21 cellular contexts compared by ENCODE assay signal in genomic region chr16:55331648-55332185, GRCh38. TPM values are rescaled to one million over a fixed set of nuclear protein-coding genes. Genes with fewer than 3 reads are reported as not detected.
DNase-seq lines count a peak whose midpoint lies in the region; ATAC-seq, FAIRE-seq and TF ChIP-seq lines count a peak whose summit lies in the region.
"Had no signal": no experiment of that assay in that cellular context is flagged by ENCODE, and none has a peak within 500 bp of the region (broad histone marks: within the 10 kb centered on the region; RNA-seq: fewer than 3 reads in every experiment).

No MANE protein-coding gene starts in this region.

- H3K23ac ChIP-seq in H1 (ENCODE audit: insufficient read length) = no peak overlapping the region

- H3K4me2 ChIP-seq in H1 (ENCODE audit: insufficient read depth in 1 of 2, low read depth in 2 of 2, low read length in 2 of 2) = peak overlapping the region; percentile 76 to 86
- H3K4me2 ChIP-seq: A549 had no signal

- peaks cover 88% of the 10 kb centered on the region for H3K27me3 ChIP-seq in left ventricle myocardium inferior (ENCODE audit: low read depth)
- H3K27me3 ChIP-seq in right atrium auricular region = no peaks in the 10 kb centered on the region
- peaks cover 72 to 86% (median 77%) of the 10 kb centered on the region in 4 experiments for H3K27me3 ChIP-seq in H1 (replicated peaks in 1 of 4; ENCODE audit: control insufficient read depth in 3 of 4, extremely low read depth in 1 of 4, insufficient read depth in 3 of 4, low read length in 3 of 4)
- no peaks in the 10 kb centered on the region for H3K27me3 ChIP-seq in thoracic aorta (replicated peaks; ENCODE audit: insufficient read depth)

- POLR2A ChIA-PET in H1 (lab: Charles Lee; ENCODE audit: partially characterized antibody) = interaction anchor here (1.2 kb wide), 1 partner anchor 8 kb away, joined by 5 read pairs; the partner anchor contains the start of gene IRX6

- H3K79me2 ChIP-seq in H1 (ENCODE audit: control insufficient read depth in 1 of 2, insufficient read depth in 2 of 2, low read length in 2 of 2) = no peaks in the 10 kb centered on the region

- peaks cover 18% of the 10 kb centered on the region; the same call in 1 of the 2 replicates for H3K23me2 ChIP-seq in H1 (ENCODE audit: low read depth, low read length)

- peak overlapping the region; percentile 76 for H2AFZ ChIP-seq in H1 (ENCODE audit: low read length)

- TF ChIP-seq CTCF in left ventricle myocardium inferior (IDR thresholded peaks at IDR 0.05; ENCODE audit: borderline replicate concordance) (no peak), right atrium auricular region (IDR thresholded peaks at IDR 0.05) (no peak), H1 (IDR thresholded peaks at IDR 0.05; ENCODE audit: control extremely low read depth in 1 of 3, insufficient read depth in 1 of 3, low read depth in 1 of 3, low read length in 3 of 3) (no peak), nephron (IDR thresholded peaks at IDR 0.05; ENCODE audit: unreplicated experiment in 3 of 3) (no peak), thoracic aorta (IDR thresholded peaks at IDR 0.05) (no peak)

- H3K79me1 ChIP-seq in H1 (ENCODE audit: low read depth, low read length) = no peaks in the 10 kb centered on the region

- peaks cover 94% of the 10 kb centered on the region for H3K27me3 Mint-ChIP-seq in nephron (ENCODE audit: low read depth)

- no peak for FAIRE-seq in H1 (lab: Jason Lieb, UNC)
- FAIRE-seq: A549, GM12892 had no signal

- H3K9ac ChIP-seq in H1 (replicated peaks in 1 of 4; ENCODE audit: extremely low read depth in 1 of 4, low read depth in 3 of 4, low read length in 3 of 4) = peak overlapping the region in 1 of 4 experiments; percentile 8; a peak in 1 of 7 replicates

- H3K18ac ChIP-seq in H1 (ENCODE audit: extremely low read depth, low read length) = no peak overlapping the region; the same call in 1 of the 2 replicates

- H3K56ac ChIP-seq in H1 (replicated peaks; ENCODE audit: insufficient read length, low read depth, low read length) = no peak overlapping the region

- H2BK12ac ChIP-seq in H1 (ENCODE audit: low read depth, low read length) = peak overlapping the region; percentile 27

- H3K4me3 ChIP-seq in left ventricle myocardium inferior = peak overlapping the region; percentile 55
- H3K4me3 ChIP-seq in right atrium auricular region = peak overlapping the region in 1 of 2 donors; percentile 26
- peak overlapping the region; percentile 42 to 63 (median 52); a peak in 7 of 8 replicates for H3K4me3 ChIP-seq in H1 (ENCODE audit: extremely low read depth in 1 of 4, insufficient read depth in 2 of 4, low read depth in 3 of 4, low read length in 4 of 4)
- H3K4me3 ChIP-seq in thoracic aorta = peak overlapping the region; percentile 8
- H3K4me3 ChIP-seq: A549, lung, suprapubic skin had no signal

- no peak for DNase-seq in left ventricle myocardium inferior
- DNase-seq in right atrium auricular region (ENCODE audit: low spot score) = no peak
- DNase-seq in H1 (ENCODE audit: low read depth in 1 of 2, low spot score in 2 of 2) = no peak
- no peak for DNase-seq in thoracic aorta (ENCODE audit: low spot score)
- DNase-seq in islet precursor cell = no peak
- DNase-seq: activated CD4-positive, alpha-beta T cell treated with anti-CD3 and anti-CD28 coated beads, Interleukin-2, amount 10 ng/mL, durations not matched to agents 24 days and 14 days; DMS 273 treated with DMSO at 0.1 percent for 48 hours; NCI-H1105; NCI-H2081; NCI-H510A had no signal

- H3K27ac Mint-ChIP-seq in nephron = no peak overlapping the region
- H3K27ac Mint-ChIP-seq: activated CD4-positive, alpha-beta T cell treated with anti-CD3 and anti-CD28 coated beads, Interleukin-2, amount 10 ng/mL, durations not matched to agents 24 days and 14 days; activated T-helper 2 cell treated with anti-CD3 and anti-CD28 coated beads, Interferon-gamma antibody, Interleukin-2, Interleukin-4, amounts not matched to agents 10 μg/mL and 5 μg/mL and 100 μg/mL, durations not matched to agents 14 hours and 24 hours and 36 hours had no signal

- no peaks in the 10 kb centered on the region for H3K9me3 Mint-ChIP-seq in nephron
- H3K9me3 Mint-ChIP-seq: activated CD4-positive, alpha-beta T cell treated with anti-CD3 and anti-CD28 coated beads, Interleukin-2, amount 10 ng/mL, durations not matched to agents 24 days and 14 days; activated T-helper 2 cell treated with anti-CD3 and anti-CD28 coated beads, Interferon-gamma antibody, Interleukin-2, Interleukin-4, amounts not matched to agents 10 μg/mL and 5 μg/mL and 100 μg/mL, durations not matched to agents 14 hours and 24 hours and 36 hours had no signal

- no peak for TF ChIP-seq EP300 in H1 (IDR thresholded peaks at IDR 0.05; ENCODE audit: borderline replicate concordance in 1 of 2, low read depth in 2 of 2, low read length in 2 of 2)

- intact Hi-C loops in left ventricle myocardium inferior (cut with micrococcal nuclease) = no loop called here

- H3K27ac ChIP-seq in left ventricle myocardium inferior (replicated peaks) = no peak overlapping the region
- H3K27ac ChIP-seq in right atrium auricular region = no peak overlapping the region
- no peak overlapping the region for H3K27ac ChIP-seq in H1 (ENCODE audit: low read depth, low read length)
- H3K27ac ChIP-seq in thoracic aorta = no peak overlapping the region
- H3K27ac ChIP-seq: A549, C4-2B, RWPE1, spleen, suprapubic skin had no signal

- H2BK20ac ChIP-seq in H1 (ENCODE audit: low read length) = no peak overlapping the region

- no peak overlapping the region for H4K91ac ChIP-seq in H1 (replicated peaks; ENCODE audit: insufficient read length, low read length)

- H3K36me3 ChIP-seq in left ventricle myocardium inferior (no peaks in the 10 kb centered on the region), right atrium auricular region (no peaks in the 10 kb centered on the region), H1 (ENCODE audit: control insufficient read depth in 2 of 4, insufficient read depth in 4 of 4, low read length in 3 of 4) (no peaks in the 10 kb centered on the region), thoracic aorta (no peaks in the 10 kb centered on the region)
- H3K36me3 ChIP-seq: spleen had no signal

- no peak for TF ChIP-seq RAD21 in H1 (IDR thresholded peaks at IDR 0.05 in 1 of 2, conservative IDR thresholded peaks at IDR 0.05 in 1 of 2; ENCODE audit: low read depth in 2 of 2, low read length in 2 of 2)

- H3K4me1 ChIP-seq in left ventricle myocardium inferior = peaks cover 20% of the 10 kb centered on the region
- peaks cover 0 to 17% of the 10 kb centered on the region in 2 donors for H3K4me1 ChIP-seq in right atrium auricular region
- H3K4me1 ChIP-seq in H1 (replicated peaks in 1 of 4; ENCODE audit: control insufficient read depth in 3 of 4, insufficient read depth in 4 of 4, low read length in 3 of 4) = peaks cover 0 to 24% (median 8%) of the 10 kb centered on the region in 4 experiments; a peak in 5 of 7 replicates
- peaks cover 0 to 6% of the 10 kb centered on the region in 2 donors for H3K4me1 ChIP-seq in thoracic aorta (ENCODE audit: control insufficient read depth in 1 of 2, low read depth in 2 of 2)
- H3K4me1 ChIP-seq: A549 had no signal

- no peak for ATAC-seq in thoracic aorta (ENCODE audit: insufficient number of reproducible peaks, low FRiP score, low read depth)
- ATAC-seq in GM21515 (IDR thresholded peaks at IDR 0.05; ENCODE audit: unreplicated experiment) = no peak
- ATAC-seq in GM18505 (IDR thresholded peaks at IDR 0.05; ENCODE audit: unreplicated experiment) = no peak
- ATAC-seq: A549 had no signal

- CTCF ChIA-PET in H1 (lab: Charles Lee; ENCODE audit: partially characterized antibody) = interaction anchor here (0.6 to 1.5 kb wide), 5 partner anchors 67 to 738 kb away, joined by 3 to 4 read pairs (median 4); no protein-coding TSS in a partner anchor

- no peak overlapping the region for H2AK5ac ChIP-seq in H1 (ENCODE audit: low read depth, low read length)

- no peak overlapping the region for H2BK15ac ChIP-seq in H1 (ENCODE audit: low read length)

- H4K20me1 ChIP-seq in H1 (replicated peaks in 1 of 2; ENCODE audit: control insufficient read depth in 1 of 2, insufficient read depth in 2 of 2, low read length in 2 of 2) = peaks cover 9 to 13% of the 10 kb centered on the region in 2 experiments

- no peak overlapping the region for H2BK120ac ChIP-seq in H1 (replicated peaks; ENCODE audit: low read depth, low read length)

- no peak overlapping the region for H3K4ac ChIP-seq in H1 (replicated peaks; ENCODE audit: insufficient read length, low read depth, low read length)

- peak overlapping the region; percentile 81 to 86 (median 83) for H3K4me3 Mint-ChIP-seq in nephron
- H3K4me3 Mint-ChIP-seq: activated CD4-positive, alpha-beta T cell treated with anti-CD3 and anti-CD28 coated beads, Interleukin-2, amount 10 ng/mL, durations not matched to agents 24 days and 14 days had no signal

- no peak overlapping the region for H4K5ac ChIP-seq in H1 (ENCODE audit: insufficient read length, low read depth, low read length)

- H4K8ac ChIP-seq in H1 (ENCODE audit: extremely low read depth, insufficient read depth, low read length) = no peak overlapping the region; the same call in 1 of the 2 replicates

- no peaks in the 10 kb centered on the region for H3K36me3 Mint-ChIP-seq in nephron (ENCODE audit: low read depth)

- no peak overlapping the region for H3K14ac ChIP-seq in H1 (ENCODE audit: insufficient read length)

- peaks cover 7% of the 10 kb centered on the region for H3K4me1 Mint-ChIP-seq in nephron
- H3K4me1 Mint-ChIP-seq: activated CD4-positive, alpha-beta T cell treated with anti-CD3 and anti-CD28 coated beads, Interleukin-2, amount 10 ng/mL, durations not matched to agents 24 days and 14 days had no signal

- H3K9me3 ChIP-seq in left ventricle myocardium inferior (replicated peaks) (no peaks in the 10 kb centered on the region), right atrium auricular region (no peaks in the 10 kb centered on the region), H1 (ENCODE audit: insufficient read depth in 2 of 2, low read depth in 1 of 2, low read length in 1 of 2) (no peaks in the 10 kb centered on the region), thoracic aorta (no peaks in the 10 kb centered on the region)
- H3K9me3 ChIP-seq: A549, spleen, suprapubic skin had no signal

- H2BK5ac ChIP-seq in H1 (ENCODE audit: low read depth, low read length) = no peak overlapping the region

- WGBS in H1 (ENCODE audit: extremely low coverage in 1 of 2, insufficient coverage in 1 of 2, insufficient read length in 1 of 2, insufficient replicate concordance in 2 of 2, low coverage in 1 of 2, low lambda C conversion rate in 2 of 2, missing lambda C conversion rate in 1 of 2), 2 experiments = 6% methylated on average over 21 of the region's 28 CpGs; no CpG with 5 or more reads in 1 of the 2 experiments

- TF ChIP-seq POLR2A in H1 (IDR thresholded peaks at IDR 0.05; ENCODE audit: control extremely low read depth in 1 of 2, low read depth in 2 of 2, low read length in 2 of 2) = no peak
- TF ChIP-seq POLR2A in GM18505 (IDR thresholded peaks at IDR 0.05; ENCODE audit: borderline replicate concordance, extremely low read depth, insufficient read depth, insufficient read length) = no peak

RNA-seq across cellular contexts. Expression of gene IRX6, which starts 7.7 kb away (rescaled TPM):
- total RNA-seq in left ventricle myocardium inferior (13.0 TPM), right atrium auricular region (under 1 TPM in 1 of 2 donors, not detected in 1; 0.35 TPM), thoracic aorta (not detected)
- 0.55 and 0.61 TPM in 2 replicates for total RNA-seq in H1 (2021; fragmentation: NEBNext Ultra II Directional; extraction: Animal tissue kit (Norgen Biotek cat#: 25700))
- polyA plus RNA-seq in H1 (2011; rRNA removed) = not detected in 2 replicates
- polyA plus RNA-seq in H1 (2011; cell fraction: cytosol; rRNA removed) = 0.03 TPM
- not detected for polyA plus RNA-seq in H1 (2011; cell fraction: nucleus; rRNA removed)
- not detected in 4 replicates for polyA plus RNA-seq in H1 (2012, experiment 1 of 2)
- polyA plus RNA-seq in H1 (2012, experiment 2 of 2) = not detected
- 0.08 TPM for polyA plus RNA-seq in H1 (2013, experiment 1 of 2)
- 0.09 TPM for polyA plus RNA-seq in H1 (2013, experiment 2 of 2)
- not detected in 2 replicates for polyA minus RNA-seq in H1 (2011; rRNA and poly(A)+ RNA removed)
- polyA minus RNA-seq in H1 (2011; cell fraction: cytosol; rRNA and poly(A)+ RNA removed) = not detected
- not detected for polyA minus RNA-seq in H1 (2011; cell fraction: nucleus; rRNA and poly(A)+ RNA removed)
- total RNA-seq: activated CD4-positive, alpha-beta T cell treated with anti-CD3 and anti-CD28 coated beads, Interleukin-2, amount 10 ng/mL, durations not matched to agents 24 days and 14 days; activated T-helper 2 cell treated with anti-CD3 and anti-CD28 coated beads, Interferon-gamma antibody, Interleukin-2, Interleukin-4, amounts not matched to agents 10 μg/mL and 5 μg/mL and 100 μg/mL, durations not matched to agents 14 hours and 24 hours and 36 hours had no signal
- polyA plus RNA-seq: A549 had no signal
